Comparison of ENCODE assay signal across 19 cellular contexts in genomic region chr5:123776761-123777160, GRCh38.
DNase-seq lines count a peak whose midpoint lies in the region; ATAC-seq and TF ChIP-seq lines count a peak whose summit lies in the region.
"Had no signal": no experiment of that assay in that cellular context is flagged by ENCODE, and none has a peak within 500 bp of the region (broad histone marks: within the 10 kb centered on the region; RNA-seq: fewer than 3 reads in every experiment).

No MANE protein-coding gene starts in this region.

- H3K27me3 ChIP-seq in RWPE2 (ENCODE audit: insufficient read depth, poor library complexity, severe bottlenecking) = no peaks in the 10 kb centered on the region
- H3K27me3 ChIP-seq: upper lobe of right lung had no signal

- H3K9me3 ChIP-seq in RWPE2 (ENCODE audit: severe bottlenecking) = no peaks in the 10 kb centered on the region
- H3K9me3 ChIP-seq: upper lobe of right lung had no signal

- no peak for TF ChIP-seq CTCF in RWPE2 (IDR thresholded peaks at IDR 0.05; ENCODE audit: poor library complexity, severe bottlenecking)
- no peak for TF ChIP-seq CTCF in retinal pigment epithelial cell (conservative IDR thresholded peaks at IDR 0.05; ENCODE audit: low read depth, low read length)
- no peak for TF ChIP-seq CTCF in coronary artery (IDR thresholded peaks at IDR 0.05)

- DNase-seq in EL (peak; percentile 84), RWPE2 (ENCODE audit: low spot score) (no peak), fibroblast of peridontal ligament (ENCODE audit: extremely low read depth) (peak; percentile 51), retinal pigment epithelial cell (ENCODE audit: low read depth) (peak; percentile 58), coronary artery (ENCODE audit: low spot score) (no peak)
- DNase-seq: activated naive CD4-positive, alpha-beta T cell; CD8-positive, alpha-beta memory T cell; effector CD8-positive, alpha-beta T cell; GDM1; glutamatergic neuron; mucosa of descending colon; NCI-H187; NCI-H526; small intestine; stimulated activated naive CD4-positive, alpha-beta T cell; T-helper 17 cell; upper lobe of right lung had no signal

- H3K4me3 ChIP-seq in RWPE2 (ENCODE audit: severe bottlenecking) (no peak overlapping the region), retinal pigment epithelial cell (ENCODE audit: low read length) (no peak overlapping the region), coronary artery (no peak overlapping the region)
- H3K4me3 ChIP-seq: mucosa of descending colon, upper lobe of right lung had no signal

- H3K27ac ChIP-seq in RWPE2 (ENCODE audit: poor library complexity, severe bottlenecking) = no peak overlapping the region
- no peak overlapping the region for H3K27ac ChIP-seq in coronary artery
- H3K27ac ChIP-seq: upper lobe of right lung had no signal

- no peaks in the 10 kb centered on the region for H3K36me3 ChIP-seq in RWPE2 (ENCODE audit: low read depth)
- H3K36me3 ChIP-seq: upper lobe of right lung had no signal

- ATAC-seq in RWPE2 (ENCODE audit: low read depth) = peak; percentile 68; the same call in 2 of the 3 replicates
- no peak for ATAC-seq in HG02852 (IDR thresholded peaks at IDR 0.05; ENCODE audit: unreplicated experiment)
- ATAC-seq in HG02610 (IDR thresholded peaks at IDR 0.05; ENCODE audit: unreplicated experiment) = no peak
- ATAC-seq: mucosa of descending colon, T-helper 17 cell, upper lobe of right lung had no signal

- H3K4me1 ChIP-seq in RWPE2 (ENCODE audit: insufficient read depth, poor library complexity, severe bottlenecking) = no peaks in the 10 kb centered on the region
- H3K4me1 ChIP-seq: upper lobe of right lung had no signal

Comparison
In these comparisons a context has a peak if more than half of its experiments do, and no peak if none do; other contexts are left out.
1. DNase-seq: peak in EL (single experiment), fibroblast of peridontal ligament (single experiment) and retinal pigment epithelial cell (single experiment); none in RWPE2 (single experiment) and coronary artery (single experiment).